ENCODE assay signal across 8 cellular contexts in the genomic region with DNA sequence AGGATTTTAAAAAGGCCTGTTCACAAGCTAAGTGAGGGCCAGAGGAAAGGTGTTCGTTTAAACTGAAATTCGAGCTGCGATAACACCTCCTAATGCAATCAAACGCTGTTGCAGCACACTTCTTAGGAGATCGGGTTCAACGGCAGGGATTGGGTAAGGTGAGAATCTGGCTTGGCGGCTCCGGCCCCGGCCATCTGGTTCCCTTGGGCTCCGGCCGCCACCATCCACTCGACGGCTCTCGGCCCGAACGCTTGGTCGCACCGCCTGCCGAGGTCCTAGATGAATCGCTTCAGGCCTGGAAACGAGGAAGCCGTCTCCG. TPM values are rescaled to one million over a fixed set of nuclear protein-coding genes. Genes with fewer than 3 reads are reported as not detected.
A peak's percentile ranks its signal among the peaks of the same experiment; 100 is the strongest.
DNase-seq lines count a peak whose midpoint lies in the region; ATAC-seq and TF ChIP-seq lines count a peak whose summit lies in the region.

No MANE protein-coding gene starts in this region.

- H3K9me3 ChIP-seq in DND-41 (ENCODE audit: insufficient read depth, low read length, severe bottlenecking) (no peaks in the 10 kb centered on the region), T-helper 17 cell (ENCODE audit: control insufficient read depth, low read length, poor library complexity, severe bottlenecking) (no peaks in the 10 kb centered on the region), trophoblast cell (ENCODE audit: insufficient read depth, low read depth, low read length) (no peaks in the 10 kb centered on the region)

- H2AK5ac ChIP-seq in trophoblast cell (ENCODE audit: low read length) = peak overlapping the region; percentile 61

- no peak for TF ChIP-seq CTCF in DND-41 (IDR thresholded peaks at IDR 0.05; ENCODE audit: borderline replicate concordance, extremely low read depth, low read length, poor library complexity, severe bottlenecking)
- no peak for TF ChIP-seq CTCF in foreskin fibroblast (IDR thresholded peaks at IDR 0.05; ENCODE audit: low read depth, low read length)

- DNase-seq in DND-41 (no peak), T-helper 17 cell (no peak), foreskin fibroblast (no peak), trophoblast cell (no peak), occipital lobe (lab: John Stamatoyannopoulos, UW) (no peak), SK-N-DZ (ENCODE audit: low spot score) (no peak)
- peak; percentile 14 for DNase-seq in Jurkat, Clone E6-1 (ENCODE audit: low read depth, low spot score)

- no CpG with 5 or more reads among the region's 23 CpGs for whole genome bisulfite sequencing in trophoblast cell (ENCODE audit: extremely low coverage, insufficient coverage, insufficient read length)

- peak overlapping the region; percentile 94 for H4K8ac ChIP-seq in trophoblast cell (ENCODE audit: low read depth, low read length)

- H2AFZ ChIP-seq in DND-41 (ENCODE audit: low read depth, low read length) (peak overlapping the region; percentile 95), trophoblast cell (ENCODE audit: insufficient read depth, low read length, poor library complexity) (peak overlapping the region; percentile 18)

- ATAC-seq in DND-41 (ENCODE audit: insufficient read depth, low read depth) (peak; percentile 15), GM21576 (IDR thresholded peaks at IDR 0.05; ENCODE audit: unreplicated experiment) (peak; percentile 15), T-helper 17 cell (peak; percentile 9)

- H4K20me1 ChIP-seq in DND-41 (ENCODE audit: insufficient read depth, low read length) = peaks cover 4% of the 10 kb centered on the region; the same call in 1 of the 2 replicates

- H3K4me3 Mint-ChIP-seq in T-helper 17 cell = peak overlapping the region; percentile 95

- no peak overlapping the region for H3K23ac ChIP-seq in trophoblast cell (ENCODE audit: low read length)

- H3K36me3 Mint-ChIP-seq in T-helper 17 cell (ENCODE audit: low read depth) = peaks cover 9% of the 10 kb centered on the region

- peak overlapping the region; percentile 98 for H3K27ac Mint-ChIP-seq in T-helper 17 cell

- peak overlapping the region; percentile 82 for H4K12ac ChIP-seq in trophoblast cell (ENCODE audit: low read depth, low read length)

- H3K27me3 ChIP-seq in DND-41 (ENCODE audit: insufficient read depth, low read length, poor library complexity) = no peaks in the 10 kb centered on the region
- no peaks in the 10 kb centered on the region for H3K27me3 ChIP-seq in trophoblast cell (ENCODE audit: insufficient read depth, low read length)

- H3K4me2 ChIP-seq in DND-41 (ENCODE audit: insufficient read depth, low read length) (peak overlapping the region; percentile 89), trophoblast cell (ENCODE audit: low read length) (peak overlapping the region; percentile 59)

- H3K79me1 ChIP-seq in trophoblast cell (ENCODE audit: low read length) = peaks cover 13% of the 10 kb centered on the region

- H2BK12ac ChIP-seq in trophoblast cell (ENCODE audit: low read length) = peak overlapping the region; percentile 28

- H3K18ac ChIP-seq in trophoblast cell (ENCODE audit: low read length) = peak overlapping the region; percentile 92

- H4K91ac ChIP-seq in trophoblast cell (ENCODE audit: low read depth, low read length) = peak overlapping the region; percentile 88

- H3K4me1 Mint-ChIP-seq in T-helper 17 cell = peaks cover 34% of the 10 kb centered on the region

- peak overlapping the region; percentile 91 for H3K14ac ChIP-seq in trophoblast cell (ENCODE audit: low read length)

- H3K4ac ChIP-seq in trophoblast cell (ENCODE audit: low read depth, low read length) = peak overlapping the region; percentile 66

- H3K9ac ChIP-seq in DND-41 (ENCODE audit: low read depth, low read length) (peak overlapping the region; percentile 92), trophoblast cell (ENCODE audit: low read length) (peak overlapping the region; percentile 88)

- peaks cover 60% of the 10 kb centered on the region for H3K79me2 ChIP-seq in DND-41 (ENCODE audit: insufficient read depth, low read length)
- H3K79me2 ChIP-seq in trophoblast cell (ENCODE audit: control insufficient read depth, insufficient read depth, low read length, poor library complexity) = peaks cover 11% of the 10 kb centered on the region

- H3K27me3 Mint-ChIP-seq in T-helper 17 cell = no peaks in the 10 kb centered on the region

- H3K27ac ChIP-seq in DND-41 (ENCODE audit: low read length) = peak overlapping the region; percentile 93
- peak overlapping the region; percentile 97 for H3K27ac ChIP-seq in trophoblast cell (ENCODE audit: low read depth, low read length)

- H2BK120ac ChIP-seq in trophoblast cell (ENCODE audit: insufficient read depth, low read length, poor library complexity) = peak overlapping the region; percentile 71

- H3K4me1 ChIP-seq in DND-41 (ENCODE audit: insufficient read depth, low read length) = peaks cover 33% of the 10 kb centered on the region
- peaks cover 2 to 3% of the 10 kb centered on the region in 2 experiments for H3K4me1 ChIP-seq in trophoblast cell (ENCODE audit: control insufficient read depth in 1 of 2, insufficient read depth in 2 of 2, low read length in 2 of 2)

- peak overlapping the region; percentile 91 for H2BK5ac ChIP-seq in trophoblast cell (ENCODE audit: low read depth, low read length, poor library complexity)

- peak overlapping the region; percentile 73 to 85 for H3K4me3 ChIP-seq in DND-41 (ENCODE audit: low read depth in 1 of 2, low read length in 2 of 2)
- H3K4me3 ChIP-seq in Jurkat, Clone E6-1 (ENCODE audit: low read length) = peak overlapping the region; percentile 84
- peak overlapping the region; percentile 87 to 88 for H3K4me3 ChIP-seq in foreskin fibroblast (ENCODE audit: low read depth in 1 of 2, low read length in 2 of 2)
- H3K4me3 ChIP-seq in trophoblast cell (ENCODE audit: low read depth, low read length) = peak overlapping the region; percentile 77

- H3K36me3 ChIP-seq in DND-41 (ENCODE audit: insufficient read depth, low read length) = peaks cover 26% of the 10 kb centered on the region
- peaks cover 0 to 2% of the 10 kb centered on the region in 2 experiments for H3K36me3 ChIP-seq in trophoblast cell (ENCODE audit: control insufficient read depth in 1 of 2, insufficient read depth in 2 of 2, low read length in 2 of 2)

RNA-seq across cellular contexts. Expression of a gene that starts 0.4 kb away (rescaled TPM):
- polyA plus RNA-seq in Jurkat, Clone E6-1 (2012; ENCODE audit: insufficient read depth, insufficient read length) = 7.3 TPM
- 1 to 10 TPM; 9.4 to 9.8 TPM for total RNA-seq in T-helper 17 cell
- polyA plus RNA-seq in trophoblast cell (2013) = 8.7 and 9.2 TPM in 2 replicates
- total RNA-seq in occipital lobe = 14.7 TPM
- 5.2 and 6.8 TPM in 2 replicates for polyA plus RNA-seq in SK-N-DZ (2014; cell fraction: cytosol; rRNA removed)
- 5.9 and 7.1 TPM in 2 replicates for polyA plus RNA-seq in SK-N-DZ (2014; cell fraction: nucleus; rRNA removed)

RNA-seq across cellular contexts. Expression of a gene that starts 0.6 kb away (rescaled TPM):
- polyA plus RNA-seq in Jurkat, Clone E6-1 (2012; ENCODE audit: insufficient read depth, insufficient read length) = 44.1 TPM
- total RNA-seq in T-helper 17 cell (10 to 100 TPM; 57.8 to 59.2 TPM), occipital lobe (28.9 TPM)
- 69.9 and 76.9 TPM in 2 replicates for polyA plus RNA-seq in trophoblast cell (2013)
- 9.0 and 9.8 TPM in 2 replicates for polyA plus RNA-seq in SK-N-DZ (2014; cell fraction: cytosol; rRNA removed)
- polyA plus RNA-seq in SK-N-DZ (2014; cell fraction: nucleus; rRNA removed) = 4.3 and 4.5 TPM in 2 replicates

RNA-seq across cellular contexts. Expression of a gene that starts 39.4 kb away (rescaled TPM):
- polyA plus RNA-seq in Jurkat, Clone E6-1 (2012; ENCODE audit: insufficient read depth, insufficient read length) = 126 TPM
- total RNA-seq in T-helper 17 cell = 10 to 100 TPM; 30.1 to 38.9 TPM
- polyA plus RNA-seq in trophoblast cell (2013) = 170 and 172 TPM in 2 replicates
- total RNA-seq in occipital lobe = 41.3 TPM
- polyA plus RNA-seq in SK-N-DZ (2014; cell fraction: cytosol; rRNA removed) = 73.2 and 83.6 TPM in 2 replicates
- 94.7 and 115 TPM in 2 replicates for polyA plus RNA-seq in SK-N-DZ (2014; cell fraction: nucleus; rRNA removed)
